In the genomic region with DNA sequence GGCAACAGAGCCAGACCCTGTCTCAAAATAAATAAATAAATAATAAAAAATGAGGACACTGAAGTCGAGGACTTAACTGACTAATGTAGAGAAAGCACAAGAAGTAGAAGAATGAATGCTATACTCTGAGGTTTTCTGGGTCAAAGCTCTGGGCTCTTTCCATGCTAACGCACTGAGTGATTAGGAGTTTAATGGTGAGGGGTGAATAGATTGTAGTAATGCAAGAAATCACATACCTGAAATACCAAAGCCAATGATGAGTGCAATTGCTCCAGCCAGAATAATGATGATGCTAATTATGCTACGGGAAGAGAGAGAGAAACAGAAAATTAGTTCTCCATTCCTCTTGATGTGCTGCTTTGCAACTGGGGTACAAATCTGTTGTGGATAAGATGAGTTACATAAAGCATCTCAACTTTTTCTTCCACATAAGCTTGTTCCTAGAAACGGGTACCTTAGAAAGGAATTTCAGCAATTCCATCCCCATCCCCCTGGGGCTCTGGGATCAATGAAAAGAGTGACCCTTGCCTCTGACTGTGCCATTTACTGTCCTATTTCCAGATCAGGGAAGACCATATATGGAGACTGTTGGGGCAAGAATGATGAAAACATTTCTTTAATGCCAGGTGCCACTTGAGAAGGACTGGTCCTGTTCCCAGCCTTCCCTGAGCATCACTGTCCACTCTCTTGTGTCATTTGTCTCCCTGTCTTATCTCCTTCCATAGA, we compare ENCODE assay signal across 23 cellular contexts. TPM values are rescaled to one million over a fixed set of nuclear protein-coding genes. Genes with fewer than 3 reads are reported as not detected.
DNase-seq lines count a peak whose midpoint lies in the region; ATAC-seq and TF ChIP-seq lines count a peak whose summit lies in the region.
"Had no signal": no experiment of that assay in that cellular context is flagged by ENCODE, and none has a peak within 500 bp of the region (broad histone marks: within the 10 kb centered on the region; RNA-seq: fewer than 3 reads in every experiment).

No MANE protein-coding gene starts in this region.

- TF ChIP-seq CTCF in epithelial cell of proximal tubule (conservative IDR thresholded peaks at IDR 0.05; ENCODE audit: low read depth, low read length) (no peak), neural crest cell (conservative IDR thresholded peaks at IDR 0.05) (no peak), brain microvascular endothelial cell (IDR thresholded peaks at IDR 0.05; ENCODE audit: low read depth, low read length, missing control alignments) (no peak)

- no peak for TF ChIP-seq POLR2A in GM18505 (IDR thresholded peaks at IDR 0.05; ENCODE audit: borderline replicate concordance, extremely low read depth, insufficient read depth, insufficient read length)

- H3K27ac ChIP-seq in brain microvascular endothelial cell: no peak overlapping the region
- H3K27ac ChIP-seq: BLaER1, PC-9, SJSA1 had no signal

- no peaks in the 10 kb centered on the region for H3K27me3 Mint-ChIP-seq in neural crest cell (ENCODE audit: low read depth)

- H3K27ac Mint-ChIP-seq in neural crest cell (ENCODE audit: unreplicated experiment): peak overlapping the region; percentile 36
- H3K27ac Mint-ChIP-seq: CD8-positive, alpha-beta T cell had no signal

- no peak overlapping the region for H3K4me3 ChIP-seq in epithelial cell of proximal tubule (ENCODE audit: low read depth, low read length)
- H3K4me3 ChIP-seq in brain microvascular endothelial cell (ENCODE audit: low read depth, low read length): no peak overlapping the region
- H3K4me3 ChIP-seq: BLaER1, HAP-1, PC-9, SJSA1 had no signal

- DNase-seq in EL (peak; percentile 19), M059J (ENCODE audit: low read depth) (peak; percentile 34), epithelial cell of proximal tubule (ENCODE audit: low read depth) (peak; percentile 93), neural crest cell (ENCODE audit: low read depth, low spot score) (no peak), brain microvascular endothelial cell (no peak), NOMO-1 treated with DMSO at 0.1 percent for 48 hours (lab: John Stamatoyannopoulos, UW; ENCODE audit: unreplicated experiment) (no peak)
- DNase-seq: CD8-positive, alpha-beta T cell; DND-41; GF-D8; KBM-7; NCI-H1436; NCI-H2029; NCI-H2171; NCI-H748 treated with DMSO at 0.1 percent for 48 hours; PC-9 had no signal

- peaks cover 46% of the 10 kb centered on the region for H3K4me1 Mint-ChIP-seq in neural crest cell

- no peak overlapping the region for H3K4me3 Mint-ChIP-seq in neural crest cell
- H3K4me3 Mint-ChIP-seq: CD8-positive, alpha-beta T cell had no signal

- no peaks in the 10 kb centered on the region for H3K36me3 Mint-ChIP-seq in neural crest cell (ENCODE audit: low read depth)
- H3K36me3 Mint-ChIP-seq: CD8-positive, alpha-beta T cell had no signal

- in situ Hi-C loops in brain microvascular endothelial cell (cut with HindIII; ENCODE audit: low pct_ligation_motif_present, low sequenced_read_pairs): no loop called here

- ATAC-seq in GM18505 (IDR thresholded peaks at IDR 0.05; ENCODE audit: unreplicated experiment) (no peak), GM21447 (IDR thresholded peaks at IDR 0.05; ENCODE audit: unreplicated experiment) (no peak)
- ATAC-seq: CD8-positive, alpha-beta T cell had no signal

- H3K36me3 ChIP-seq in brain microvascular endothelial cell (replicated peaks): no peaks in the 10 kb centered on the region
- H3K36me3 ChIP-seq: BLaER1, HAP-1, SJSA1 had no signal

- peaks cover 12% of the 10 kb centered on the region for H3K9me3 Mint-ChIP-seq in neural crest cell
- H3K9me3 Mint-ChIP-seq: CD8-positive, alpha-beta T cell had no signal

- no peaks in the 10 kb centered on the region for H3K27me3 ChIP-seq in brain microvascular endothelial cell (replicated peaks)
- H3K27me3 ChIP-seq: BLaER1 had no signal

RNA-seq across cellular contexts. Expression of a gene that starts 40.7 kb away (rescaled TPM):
- not detected in 2 replicates for total RNA-seq in M059J (2014; rRNA removed; shearing (Covaris generic))
- total RNA-seq in epithelial cell of proximal tubule (1.2 and 4.3 TPM in 2 replicates), neural crest cell (0.43 and 0.47 TPM in 2 replicates)
- total RNA-seq: A172; CD8-positive, alpha-beta T cell; HT1080; NCI-H460; SJSA1 had no signal

RNA-seq across cellular contexts. Expression of a gene that starts 48.5 kb away (rescaled TPM):
- total RNA-seq in M059J (2014; rRNA removed; shearing (Covaris generic)): 1.5 and 4.2 TPM in 2 replicates
- 5.1 and 8.2 TPM in 2 replicates for total RNA-seq in epithelial cell of proximal tubule
- 13.3 and 16.6 TPM in 2 replicates for total RNA-seq in neural crest cell

Comparison
In these comparisons a context has a peak if more than half of its experiments do, and no peak if none do; other contexts are left out.
1. DNase-seq: peak in EL (single experiment), M059J (single experiment) and epithelial cell of proximal tubule (single experiment); none in neural crest cell (single experiment), brain microvascular endothelial cell (single experiment) and NOMO-1 treated with DMSO at 0.1 percent for 48 hours (single experiment).